In genomic region chr10:51709324-51709972, GRCh38 we compare ENCODE assay signal across 18 cellular contexts. TPM values are rescaled to one million over a fixed set of nuclear protein-coding genes. Genes with fewer than 3 reads are reported as not detected.
DNase-seq lines count a peak whose midpoint lies in the region; ATAC-seq lines count a peak whose summit lies in the region.
"Had no signal": no experiment of that assay in that cellular context is flagged by ENCODE, and none has a peak within 500 bp of the region (broad histone marks: within the 10 kb centered on the region; RNA-seq: fewer than 3 reads in every experiment).

No MANE protein-coding gene starts in this region.

- ATAC-seq in left ventricle myocardium superior (peak; percentile 14), right cardiac atrium (no peak), aorta (ENCODE audit: low FRiP score) (no peak)
- ATAC-seq: CD8-positive, alpha-beta T cell; GM12878 had no signal

- H3K4me1 Mint-ChIP-seq in activated T-helper 2 cell treated with anti-CD3 and anti-CD28 coated beads, Interferon-gamma antibody, Interleukin-2, Interleukin-4, amounts not matched to agents 10 μg/mL and 5 μg/mL and 100 μg/mL, durations not matched to agents 14 hours and 24 hours and 36 hours (ENCODE audit: low read depth), result peaks cover 52% of the 10 kb centered on the region

- H3K4me3 Mint-ChIP-seq in activated T-helper 2 cell treated with anti-CD3 and anti-CD28 coated beads, Interferon-gamma antibody, Interleukin-2, Interleukin-4, amounts not matched to agents 10 μg/mL and 5 μg/mL and 100 μg/mL, durations not matched to agents 14 hours and 24 hours and 36 hours (ENCODE audit: low read depth), result no peak overlapping the region
- H3K4me3 Mint-ChIP-seq: CD8-positive, alpha-beta T cell had no signal

- H3K36me3 ChIP-seq in aorta (ENCODE audit: control insufficient read depth in 1 of 2, insufficient read depth in 2 of 2, low read length in 1 of 2), result no peaks in the 10 kb centered on the region
- H3K36me3 ChIP-seq: BLaER1 had no signal

- H3K27ac ChIP-seq in right cardiac atrium (ENCODE audit: low read length), result no peak overlapping the region
- H3K27ac ChIP-seq in aorta (ENCODE audit: low read depth in 1 of 2, low read length in 2 of 2), result peak overlapping the region; percentile 87 to 97
- H3K27ac ChIP-seq: BLaER1 had no signal

- H3K4me1 ChIP-seq in right cardiac atrium (ENCODE audit: control insufficient read depth, insufficient read depth, low read length) (peaks cover 3% of the 10 kb centered on the region), aorta (ENCODE audit: control insufficient read depth in 1 of 2, insufficient read depth in 2 of 2, low read length in 2 of 2) (peaks cover 6 to 11% of the 10 kb centered on the region in 2 donors)

- H3K36me3 Mint-ChIP-seq in activated T-helper 2 cell treated with anti-CD3 and anti-CD28 coated beads, Interferon-gamma antibody, Interleukin-2, Interleukin-4, amounts not matched to agents 10 μg/mL and 5 μg/mL and 100 μg/mL, durations not matched to agents 14 hours and 24 hours and 36 hours (ENCODE audit: low read depth), result peaks cover 15% of the 10 kb centered on the region
- H3K36me3 Mint-ChIP-seq: CD8-positive, alpha-beta T cell had no signal

- no peaks in the 10 kb centered on the region for H3K27me3 ChIP-seq in right cardiac atrium (ENCODE audit: control insufficient read depth, insufficient read depth)
- H3K27me3 ChIP-seq in aorta (ENCODE audit: control insufficient read depth in 1 of 2, insufficient read depth in 2 of 2, low read length in 1 of 2), result no peaks in the 10 kb centered on the region
- H3K27me3 ChIP-seq: BLaER1 had no signal

- 77% methylated on average over 2 of the region's 2 CpGs for WGBS in right cardiac atrium
- WGBS in aorta, 2 donors, result 78 to 83% methylated on average over 2 of the region's 2 CpGs

- no peaks in the 10 kb centered on the region for H3K27me3 Mint-ChIP-seq in activated T-helper 2 cell treated with anti-CD3 and anti-CD28 coated beads, Interferon-gamma antibody, Interleukin-2, Interleukin-4, amounts not matched to agents 10 μg/mL and 5 μg/mL and 100 μg/mL, durations not matched to agents 14 hours and 24 hours and 36 hours (ENCODE audit: low read depth)

- DNase-seq in left ventricle myocardium superior (no peak), right cardiac atrium (no peak), iPS-NIHi7 (ENCODE audit: extremely low spot score) (peak; percentile 12), aorta (no peak), NCI-H226 (no peak), hepatic stellate cell (ENCODE audit: low spot score) (no peak), mucosa of gallbladder (ENCODE audit: low spot score) (no peak)
- DNase-seq in activated T-helper 2 cell treated with anti-CD3 and anti-CD28 coated beads, Interferon-gamma antibody, Interleukin-2, Interleukin-4, amounts not matched to agents 10 μg/mL and 5 μg/mL and 100 μg/mL, durations not matched to agents 14 hours and 24 hours and 36 hours (ENCODE audit: low spot score), result no peak
- DNase-seq: Calu3; CD8-positive, alpha-beta T cell; KBM-7; NCI-H1105 treated with DMSO at 0.1 percent for 48 hours; NCI-H1694; NCI-H2081 treated with DMSO at 0.1 percent for 48 hours; NCI-H510A; SHP77 treated with DMSO at 0.1 percent for 48 hours had no signal

- peaks cover 5% of the 10 kb centered on the region for H3K9me3 Mint-ChIP-seq in activated T-helper 2 cell treated with anti-CD3 and anti-CD28 coated beads, Interferon-gamma antibody, Interleukin-2, Interleukin-4, amounts not matched to agents 10 μg/mL and 5 μg/mL and 100 μg/mL, durations not matched to agents 14 hours and 24 hours and 36 hours
- H3K9me3 Mint-ChIP-seq: CD8-positive, alpha-beta T cell had no signal

- H3K4me3 ChIP-seq in right cardiac atrium (ENCODE audit: low read length), result no peak overlapping the region
- H3K4me3 ChIP-seq in aorta (ENCODE audit: low read length in 2 of 2), result no peak overlapping the region
- H3K4me3 ChIP-seq: BLaER1, GM12878 had no signal

- peak overlapping the region; percentile 44 for H3K27ac Mint-ChIP-seq in activated T-helper 2 cell treated with anti-CD3 and anti-CD28 coated beads, Interferon-gamma antibody, Interleukin-2, Interleukin-4, amounts not matched to agents 10 μg/mL and 5 μg/mL and 100 μg/mL, durations not matched to agents 14 hours and 24 hours and 36 hours

- intact Hi-C loops in left ventricle myocardium superior (cut with micrococcal nuclease) (no loop called here), right cardiac atrium (cut with DNase I) (no loop called here), aorta (cut with DNase I) (loop anchor here in 1 of 2 donors (5.0 to 10.0 kb wide), 3 partner anchors 505 to 717 kb away; partner anchors contain the start of gene PRKG1)
- intact Hi-C loops in activated T-helper 2 cell treated with anti-CD3 and anti-CD28 coated beads, Interferon-gamma antibody, Interleukin-2, Interleukin-4, amounts not matched to agents 10 μg/mL and 5 μg/mL and 100 μg/mL, durations not matched to agents 14 hours and 24 hours and 36 hours (cut with micrococcal nuclease), result no loop called here

- no peaks in the 10 kb centered on the region for H3K9me3 ChIP-seq in right cardiac atrium (ENCODE audit: control insufficient read depth, low read length)
- H3K9me3 ChIP-seq in aorta (ENCODE audit: control insufficient read depth, low read length), result no peaks in the 10 kb centered on the region
- H3K9me3 ChIP-seq: BLaER1 had no signal

RNA-seq across cellular contexts. Expression of gene CSTF2T, which starts 10.1 kb away (rescaled TPM):
- 21.3 TPM for total RNA-seq in left ventricle myocardium superior
- total RNA-seq in right cardiac atrium, result 10 to 100 TPM; 15.6 to 20.6 (median 19.8) TPM
- 11.7 TPM for polyA plus RNA-seq in right cardiac atrium
- total RNA-seq in activated T-helper 2 cell treated with anti-CD3 and anti-CD28 coated beads, Interferon-gamma antibody, Interleukin-2, Interleukin-4, amounts not matched to agents 10 μg/mL and 5 μg/mL and 100 μg/mL, durations not matched to agents 14 hours and 24 hours and 36 hours, result 39.0 and 41.2 TPM in 2 replicates
- 10 to 100 TPM; 18.2 to 25.2 TPM for total RNA-seq in aorta
- polyA plus RNA-seq in aorta, result 10 to 100 TPM in 1 of 2 donors, 1 to 10 TPM in 1; 6.9 to 10.3 TPM
- 22.6 TPM for total RNA-seq in mucosa of gallbladder
